ENCODE assay signal across 19 cellular contexts in the genomic region with DNA sequence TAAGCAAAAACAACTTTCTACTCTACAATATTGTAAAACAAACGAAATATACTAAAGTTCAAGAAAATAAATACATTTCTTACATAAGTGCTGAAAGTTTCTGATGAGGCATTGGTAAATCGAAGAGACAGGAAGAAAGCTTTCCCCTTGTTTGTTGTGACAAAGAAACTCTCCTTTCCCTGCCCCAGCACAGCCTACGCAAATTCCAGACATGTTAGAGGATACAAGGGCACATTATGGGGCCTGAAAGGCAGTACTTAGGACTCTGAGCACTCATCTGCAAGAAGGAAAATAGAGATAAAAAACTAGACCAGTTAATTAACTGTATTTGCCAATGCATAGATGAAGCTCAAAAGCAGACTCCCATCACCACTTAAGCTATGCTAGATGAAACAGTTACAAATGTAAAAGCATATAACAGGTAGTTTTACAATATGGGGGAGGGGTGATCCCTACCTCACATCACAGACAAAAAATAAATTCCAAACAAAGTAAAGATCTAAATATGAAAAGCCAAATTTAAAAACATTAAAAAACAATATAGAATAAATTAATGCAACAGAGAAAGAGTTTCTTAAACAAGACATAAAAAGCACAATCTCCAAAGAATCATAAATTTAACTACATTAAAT. TPM values are rescaled to one million over a fixed set of nuclear protein-coding genes. Genes with fewer than 3 reads are reported as not detected.
DNase-seq lines count a peak whose midpoint lies in the region; ATAC-seq and TF ChIP-seq lines count a peak whose summit lies in the region.
"Had no signal": no experiment of that assay in that cellular context is flagged by ENCODE, and none has a peak within 500 bp of the region (broad histone marks: within the 10 kb centered on the region; RNA-seq: fewer than 3 reads in every experiment).

No MANE protein-coding gene starts in this region.

- H3K4me1 ChIP-seq in GM23248 (ENCODE audit: insufficient read depth) (peaks cover 10% of the 10 kb centered on the region), osteoblast (ENCODE audit: insufficient read depth, low read length) (peaks cover 11% of the 10 kb centered on the region)
- H3K4me1 ChIP-seq: right atrium auricular region had no signal

- peak; percentile 68 for DNase-seq in GM23248
- DNase-seq in amniotic epithelial cell (ENCODE audit: low read depth) = peak; percentile 33
- DNase-seq in fibroblast of peridontal ligament (ENCODE audit: extremely low read depth) = peak; percentile 12
- DNase-seq in osteoblast (ENCODE audit: insufficient read length, low spot score, missing footprints) = no peak
- DNase-seq in T-cell = no peak
- no peak for DNase-seq in NCI-H2227 treated with DMSO at 0.1 percent for 48 hours (lab: John Stamatoyannopoulos, UW)
- DNase-seq: activated CD8-positive, alpha-beta T cell treated with anti-CD3 and anti-CD28 coated beads, Interleukin-2, amount 10 ng/mL, durations not matched to agents 7 days and 5 days; activated naive CD8-positive, alpha-beta T cell treated with anti-CD3 and anti-CD28 coated beads, Interleukin-2, amount 10 ng/mL, durations not matched to agents 7 days and 5 days; AML-193; cerebellar nuclear complex; GDM1; H9; immature natural killer cell; NCI-H774; stimulated activated CD4-positive, alpha-beta T cell treated with anti-CD3 and anti-CD28 coated beads, Interleukin-4, amount 100 ng/mL, for 1 hour; stimulated activated CD8-positive, alpha-beta memory T cell treated with anti-CD3 and anti-CD28 coated beads, Interleukin-4, amount 100 ng/mL, for 48 hours had no signal

- peak overlapping the region; percentile 11 for H2AFZ ChIP-seq in GM23248
- peak overlapping the region; percentile 54 for H2AFZ ChIP-seq in osteoblast (ENCODE audit: low read length)

- 0 out of 2 replicates have a peak overlapping the region, but pooled peaks have one; percentile 8 for H3K27ac ChIP-seq in GM23248
- peak overlapping the region; percentile 34 for H3K27ac ChIP-seq in osteoblast (ENCODE audit: low read depth, low read length)
- H3K27ac ChIP-seq: right atrium auricular region had no signal

- H3K36me3 Mint-ChIP-seq in T-cell = peaks cover 13% of the 10 kb centered on the region

- 74 to 82% methylated on average over 3 of the region's 3 CpGs for WGBS in GM23248 (ENCODE audit: low coverage in 1 of 2, low lambda C conversion rate in 2 of 2, missing lambda C conversion rate in 2 of 2), 2 experiments

- H3K9ac ChIP-seq in GM23248 = 0 out of 2 replicates have a peak overlapping the region, but pooled peaks have one; percentile 10

- no peak overlapping the region for H3K27ac Mint-ChIP-seq in T-cell
- H3K27ac Mint-ChIP-seq: activated CD8-positive, alpha-beta T cell treated with anti-CD3 and anti-CD28 coated beads, Interleukin-2, amount 10 ng/mL, durations not matched to agents 7 days and 5 days; activated naive CD8-positive, alpha-beta T cell treated with anti-CD3 and anti-CD28 coated beads, Interleukin-2, amount 10 ng/mL, durations not matched to agents 7 days and 5 days; immature natural killer cell had no signal

- ATAC-seq in GM21723 (IDR thresholded peaks at IDR 0.05; ENCODE audit: unreplicated experiment) (no peak), T-cell (replicated peaks in 1 of 4) (no peak), GM21529 (IDR thresholded peaks at IDR 0.05; ENCODE audit: unreplicated experiment) (no peak)
- ATAC-seq: activated CD8-positive, alpha-beta T cell treated with anti-CD3 and anti-CD28 coated beads, Interleukin-2, amount 10 ng/mL, durations not matched to agents 7 days and 5 days had no signal

- no peaks in the 10 kb centered on the region for H3K27me3 Mint-ChIP-seq in T-cell
- H3K27me3 Mint-ChIP-seq: activated naive CD8-positive, alpha-beta T cell treated with anti-CD3 and anti-CD28 coated beads, Interleukin-2, amount 10 ng/mL, durations not matched to agents 7 days and 5 days had no signal

- no peaks in the 10 kb centered on the region for H3F3A ChIP-seq in GM23248 (ENCODE audit: insufficient read depth)

- H3K36me3 ChIP-seq in GM23248 (ENCODE audit: low read depth) = no peaks in the 10 kb centered on the region
- H3K36me3 ChIP-seq in osteoblast (ENCODE audit: insufficient read depth, low read length) = no peaks in the 10 kb centered on the region
- H3K36me3 ChIP-seq: right atrium auricular region had no signal

- H3K4me1 Mint-ChIP-seq in T-cell = peaks cover 4 to 27% (median 10%) of the 10 kb centered on the region in 3 donors

- H3K4me3 ChIP-seq in GM23248 = peak overlapping the region; percentile 29
- H3K4me3 ChIP-seq in osteoblast (ENCODE audit: insufficient read depth, low read length) = peak overlapping the region; percentile 32
- H3K4me3 ChIP-seq: right atrium auricular region had no signal

- no peaks in the 10 kb centered on the region for H3K9me2 ChIP-seq in GM23248 (ENCODE audit: insufficient read depth)

- H3K27me3 ChIP-seq in GM23248 (replicated peaks; ENCODE audit: insufficient read depth) (no peaks in the 10 kb centered on the region), osteoblast (ENCODE audit: insufficient read depth, low read length) (no peaks in the 10 kb centered on the region)
- H3K27me3 ChIP-seq: right atrium auricular region had no signal

- no peaks in the 10 kb centered on the region for H4K20me1 ChIP-seq in GM23248 (ENCODE audit: insufficient read depth)
- no peaks in the 10 kb centered on the region for H4K20me1 ChIP-seq in osteoblast (ENCODE audit: insufficient read depth, low read length)

- H3K9me3 Mint-ChIP-seq in T-cell = no peaks in the 10 kb centered on the region
- H3K9me3 Mint-ChIP-seq: activated naive CD8-positive, alpha-beta T cell treated with anti-CD3 and anti-CD28 coated beads, Interleukin-2, amount 10 ng/mL, durations not matched to agents 7 days and 5 days; immature natural killer cell had no signal

- H3K4me3 Mint-ChIP-seq in T-cell = no peak overlapping the region
- H3K4me3 Mint-ChIP-seq: activated CD8-positive, alpha-beta T cell treated with anti-CD3 and anti-CD28 coated beads, Interleukin-2, amount 10 ng/mL, durations not matched to agents 7 days and 5 days; activated naive CD8-positive, alpha-beta T cell treated with anti-CD3 and anti-CD28 coated beads, Interleukin-2, amount 10 ng/mL, durations not matched to agents 7 days and 5 days; H9; immature natural killer cell had no signal

- H3K79me2 ChIP-seq in GM23248 (ENCODE audit: insufficient read depth) (peaks cover 18% of the 10 kb centered on the region), osteoblast (ENCODE audit: insufficient read depth, low read length) (peaks cover 25% of the 10 kb centered on the region)

- POLR2A ChIA-PET in T-cell (lab: Charles Lee) = interaction anchor here in 1 of 2 donors (0.7 kb wide), 1 partner anchor 18 kb away, joined by 4 read pairs; no protein-coding TSS in a partner anchor

- H3K9me3 ChIP-seq in GM23248 (ENCODE audit: low read depth) (no peaks in the 10 kb centered on the region), osteoblast (ENCODE audit: low read depth, low read length) (no peaks in the 10 kb centered on the region)
- H3K9me3 ChIP-seq: right atrium auricular region had no signal

- H3K4me2 ChIP-seq in GM23248 (ENCODE audit: unreplicated experiment) = peak overlapping the region; percentile 36
- H3K4me2 ChIP-seq in osteoblast (ENCODE audit: insufficient read depth, low read length) = peak overlapping the region; percentile 68

- CTCF ChIA-PET in T-cell (lab: Charles Lee) = interaction anchor here in 1 of 2 donors (0.8 kb wide), 1 partner anchor 10 kb away, joined by 3 read pairs; no protein-coding TSS in a partner anchor

- TF ChIP-seq CTCF in osteoblast (IDR thresholded peaks at IDR 0.05; ENCODE audit: extremely low read depth, low read depth, low read length) = no peak

- in situ Hi-C loops in GM23248 (cut with MboI) = no loop called here

RNA-seq across cellular contexts. Expression of a gene that starts 21.8 kb away (rescaled TPM):
- 5.0 and 5.1 TPM in 2 replicates for total RNA-seq in GM23248 (2014; rRNA removed; shearing (Covaris generic))
- polyA plus RNA-seq in GM23248 (2016; fragmentation: Nextera tagmentation; extraction: Ambion mirVana) = 1.9 and 2.2 TPM in 2 replicates
- 7.7 and 8.7 TPM in 2 replicates for total RNA-seq in osteoblast
- 10 to 100 TPM; 11.0 to 18.9 (median 15.0) TPM for total RNA-seq in T-cell

RNA-seq across cellular contexts. Expression of a gene that starts 48.4 kb away (rescaled TPM):
- 1.6 and 1.8 TPM in 2 replicates for total RNA-seq in GM23248 (2014; rRNA removed; shearing (Covaris generic))
- polyA plus RNA-seq in GM23248 (2016; fragmentation: Nextera tagmentation; extraction: Ambion mirVana) = 0.44 and 0.75 TPM in 2 replicates
- total RNA-seq in osteoblast (3.3 and 3.8 TPM in 2 replicates), T-cell (10 to 100 TPM; 20.6 to 47.9 (median 23.4) TPM)

Comparison
In these comparisons a context has a peak if more than half of its experiments do, and no peak if none do; other contexts are left out.
1. DNase-seq: peak in GM23248 (single experiment), amniotic epithelial cell (single experiment) and fibroblast of peridontal ligament (single experiment); none in osteoblast (single experiment), T-cell (0 of 34) and NCI-H2227 treated with DMSO at 0.1 percent for 48 hours (single experiment).